ENCODE assay signal across 10 cellular contexts in genomic region chr2:25586726-25587144, GRCh38.
DNase-seq lines count a peak whose midpoint lies in the region; ATAC-seq and TF ChIP-seq lines count a peak whose summit lies in the region.
"Had no signal": no experiment of that assay in that cellular context is flagged by ENCODE, and none has a peak within 500 bp of the region (broad histone marks: within the 10 kb centered on the region; RNA-seq: fewer than 3 reads in every experiment).

No MANE protein-coding gene starts in this region.

- no peaks in the 10 kb centered on the region for H4K20me1 ChIP-seq in SK-N-SH (ENCODE audit: insufficient read depth)

- TF ChIP-seq RAD21 in SK-N-SH (IDR thresholded peaks at IDR 0.05; ENCODE audit: low read length) = peak; percentile 25; the same call in 1 of the 2 replicates

- peak overlapping the region; percentile 12 for H2AFZ ChIP-seq in SK-N-SH (ENCODE audit: low read depth)

- 61% methylated on average over 4 of the region's 4 CpGs for WGBS in SK-N-SH (ENCODE audit: low lambda C conversion rate)

- no peaks in the 10 kb centered on the region for H3K79me2 ChIP-seq in SK-N-SH (ENCODE audit: insufficient read depth)

- no peak overlapping the region for H3K9ac ChIP-seq in SK-N-SH

- H3K9me3 Mint-ChIP-seq in activated CD8-positive, alpha-beta memory T cell treated with anti-CD3 and anti-CD28 coated beads, Interleukin-2, amount 10 ng/mL, durations not matched to agents 7 days and 5 days (ENCODE audit: low read depth) = no peaks in the 10 kb centered on the region

- peak overlapping the region; percentile 72 for H3K27ac Mint-ChIP-seq in activated CD8-positive, alpha-beta memory T cell treated with anti-CD3 and anti-CD28 coated beads, Interleukin-2, amount 10 ng/mL, durations not matched to agents 7 days and 5 days

- H3K9me3 ChIP-seq in SK-N-SH (no peaks in the 10 kb centered on the region), left ventricle myocardium inferior (replicated peaks) (no peaks in the 10 kb centered on the region)

- peaks cover 14% of the 10 kb centered on the region for H3F3A ChIP-seq in SK-N-SH (replicated peaks; ENCODE audit: insufficient read depth)

- H3K4me3 ChIP-seq in SK-N-SH (ENCODE audit: low read depth in 2 of 2, low read length in 1 of 2) (no peak overlapping the region), left ventricle myocardium inferior (no peak overlapping the region)

- peak overlapping the region; percentile 47 to 62; a peak in 3 of 4 replicates for H3K27ac ChIP-seq in SK-N-SH (ENCODE audit: low read depth in 2 of 2, low read length in 1 of 2)
- no peak overlapping the region for H3K27ac ChIP-seq in left ventricle myocardium inferior (replicated peaks)
- H3K27ac ChIP-seq: C4-2B had no signal

- H3K36me3 ChIP-seq in SK-N-SH (replicated peaks in 1 of 2; ENCODE audit: control insufficient read depth in 1 of 2, insufficient read depth in 2 of 2, low read length in 1 of 2) (no peaks in the 10 kb centered on the region), left ventricle myocardium inferior (no peaks in the 10 kb centered on the region)

- peaks cover 3% of the 10 kb centered on the region for H3K36me3 Mint-ChIP-seq in activated CD8-positive, alpha-beta memory T cell treated with anti-CD3 and anti-CD28 coated beads, Interleukin-2, amount 10 ng/mL, durations not matched to agents 7 days and 5 days

- peaks cover 40% of the 10 kb centered on the region for H3K4me1 Mint-ChIP-seq in activated CD8-positive, alpha-beta memory T cell treated with anti-CD3 and anti-CD28 coated beads, Interleukin-2, amount 10 ng/mL, durations not matched to agents 7 days and 5 days

- H3K4me1 ChIP-seq in SK-N-SH (ENCODE audit: control insufficient read depth in 1 of 2, insufficient read depth in 2 of 2, low read depth in 1 of 2, low read length in 1 of 2) (peaks cover 19 to 20% of the 10 kb centered on the region in 2 experiments), left ventricle myocardium inferior (no peaks in the 10 kb centered on the region)

- no peaks in the 10 kb centered on the region for H3K27me3 Mint-ChIP-seq in activated CD8-positive, alpha-beta memory T cell treated with anti-CD3 and anti-CD28 coated beads, Interleukin-2, amount 10 ng/mL, durations not matched to agents 7 days and 5 days

- intact Hi-C loops in left ventricle myocardium inferior (cut with micrococcal nuclease) = no loop called here

- peak overlapping the region; percentile 61 for H3K4me2 ChIP-seq in SK-N-SH

- H3K27me3 ChIP-seq in SK-N-SH (ENCODE audit: insufficient read depth) (no peaks in the 10 kb centered on the region), left ventricle myocardium inferior (ENCODE audit: low read depth) (no peaks in the 10 kb centered on the region)

- TF ChIP-seq EP300 in SK-N-SH (IDR thresholded peaks at IDR 0.05; ENCODE audit: borderline replicate concordance in 1 of 2, low read depth in 1 of 2, low read length in 1 of 2) = peak in 1 of 2 experiments; percentile 56; a peak in 2 of 4 replicates

- no peaks in the 10 kb centered on the region for H3K9me2 ChIP-seq in SK-N-SH

- CTCF ChIA-PET in activated CD8-positive, alpha-beta memory T cell treated with anti-CD3 and anti-CD28 coated beads, Interleukin-2, amount 10 ng/mL, durations not matched to agents 7 days and 5 days (lab: Charles Lee) = interaction anchor here (0.6 to 1.4 kb wide), 4 partner anchors 20 to 415 kb away, joined by 3 to 4 read pairs (median 3); no protein-coding TSS in a partner anchor
- CTCF ChIA-PET in SK-N-SH (lab: Yijun Ruan, JAX) = interaction anchor here (0.8 to 2.2 kb wide), 7 partner anchors 13 to 277 kb away, joined by 3 to 9 read pairs (median 4); no protein-coding TSS in a partner anchor

- DNase-seq in activated CD8-positive, alpha-beta memory T cell treated with anti-CD3 and anti-CD28 coated beads, Interleukin-2, amount 10 ng/mL, durations not matched to agents 7 days and 5 days = peak; percentile 59
- DNase-seq in activated CD8-positive, alpha-beta memory T cell treated with anti-CD3 and anti-CD28 coated beads for 24 hours = no peak
- DNase-seq in SK-N-SH (peak; percentile 78), RKO (ENCODE audit: low spot score) (no peak), left ventricle myocardium inferior (no peak)
- peak; percentile 41 for DNase-seq in stimulated activated CD8-positive, alpha-beta memory T cell treated with anti-CD3 and anti-CD28 coated beads, Interleukin-4, amount 100 ng/mL, for 48 hours
- no peak for DNase-seq in activated effector memory CD4-positive, alpha-beta T cell treated with Interleukin-2 at 50 U/mL for 16 hours
- DNase-seq: Kasumi-1 had no signal

- TF ChIP-seq CTCF in SK-N-SH (IDR thresholded peaks at IDR 0.05) (no peak), left ventricle myocardium inferior (IDR thresholded peaks at IDR 0.05; ENCODE audit: borderline replicate concordance) (no peak)

- ATAC-seq in activated CD8-positive, alpha-beta memory T cell treated with anti-CD3 and anti-CD28 coated beads, Interleukin-2, amount 10 ng/mL, durations not matched to agents 7 days and 5 days = peak; percentile 82
- peak; percentile 74 for ATAC-seq in HG02588 (IDR thresholded peaks at IDR 0.05; ENCODE audit: unreplicated experiment)

- POLR2A ChIA-PET in SK-N-SH (lab: Yijun Ruan, JAX) = interaction anchor here (0.6 kb wide), 1 partner anchor 156 kb away, joined by 3 read pairs; no protein-coding TSS in a partner anchor

- H3K4me3 Mint-ChIP-seq in activated CD8-positive, alpha-beta memory T cell treated with anti-CD3 and anti-CD28 coated beads, Interleukin-2, amount 10 ng/mL, durations not matched to agents 7 days and 5 days = no peak overlapping the region

TF ChIP-seq in SK-N-SH, 30 proteins besides CTCF, POLR2A, EP300 and RAD21 (continues in another document):
- TF ChIP-seq GATA2 (CRISPR knock-in tag; IDR thresholded peaks at IDR 0.05) = peak; percentile 92
- TF ChIP-seq USF1 (IDR thresholded peaks at IDR 0.05; ENCODE audit: borderline replicate concordance, low read depth) = no peak
- TF ChIP-seq EZH2phosphoT487 (IDR thresholded peaks at IDR 0.05; ENCODE audit: borderline replicate concordance, low read depth) = no peak
- TF ChIP-seq ZBTB33 (IDR thresholded peaks at IDR 0.05; ENCODE audit: borderline replicate concordance, low read depth) = no peak
- TF ChIP-seq NRF1 (IDR thresholded peaks at IDR 0.05; ENCODE audit: low read depth, low read length) = no peak
- TF ChIP-seq SIN3A (IDR thresholded peaks at IDR 0.05; ENCODE audit: borderline replicate concordance, low read depth, low read length) = no peak
- TF ChIP-seq CHD2 (IDR thresholded peaks at IDR 0.05; ENCODE audit: low read length, partially characterized antibody) = peak; percentile 47
- TF ChIP-seq RCOR1 (IDR thresholded peaks at IDR 0.05; ENCODE audit: low read length) = peak; percentile 57; the same call in 1 of the 2 replicates
- TF ChIP-seq FOSL2 (IDR thresholded peaks at IDR 0.05; ENCODE audit: borderline replicate concordance, low read depth) = no peak
- no peak for TF ChIP-seq GABPA (IDR thresholded peaks at IDR 0.05; ENCODE audit: low read depth)
- no peak for TF ChIP-seq RFX5 (IDR thresholded peaks at IDR 0.05; ENCODE audit: low read length)
- no peak for TF ChIP-seq JUND (IDR thresholded peaks at IDR 0.05)
- TF ChIP-seq NFIC (IDR thresholded peaks at IDR 0.05; ENCODE audit: borderline replicate concordance) = peak; percentile 40; the same call in 1 of the 2 replicates
- TF ChIP-seq REST (IDR thresholded peaks at IDR 0.05; ENCODE audit: low read depth, low read length) = no peak

Comparison
In these comparisons a context has a peak if more than half of its experiments do, and no peak if none do; other contexts are left out.
1. DNase-seq: peak in activated CD8-positive, alpha-beta memory T cell treated with anti-CD3 and anti-CD28 coated beads, Interleukin-2, amount 10 ng/mL, durations not matched to agents 7 days and 5 days (single experiment), SK-N-SH (single experiment) and stimulated activated CD8-positive, alpha-beta memory T cell treated with anti-CD3 and anti-CD28 coated beads, Interleukin-4, amount 100 ng/mL, for 48 hours (single experiment); none in activated CD8-positive, alpha-beta memory T cell treated with anti-CD3 and anti-CD28 coated beads for 24 hours (single experiment), RKO (single experiment), left ventricle myocardium inferior (single experiment) and activated effector memory CD4-positive, alpha-beta T cell treated with Interleukin-2 at 50 U/mL for 16 hours (single experiment).